In genomic region chr19:13838071-13838942, GRCh38 we compare ENCODE assay signal across 8 cellular contexts. TPM values are rescaled to one million over a fixed set of nuclear protein-coding genes. Genes with fewer than 3 reads are reported as not detected.
DNase-seq lines count a peak whose midpoint lies in the region; ATAC-seq and TF ChIP-seq lines count a peak whose summit lies in the region.

No MANE protein-coding gene starts in this region.

- H3K4me1 Mint-ChIP-seq in activated CD8-positive, alpha-beta T cell treated with anti-CD3 and anti-CD28 coated beads for 36 hours (ENCODE audit: low read depth) = peaks cover 37% of the 10 kb centered on the region

- H2AFZ ChIP-seq in HCT116 (ENCODE audit: low read depth, low read length, poor library complexity, severe bottlenecking) = no peak overlapping the region
- no peak overlapping the region for H2AFZ ChIP-seq in smooth muscle cell (ENCODE audit: low read depth)

- intact Hi-C loops in HCT116 (cut with micrococcal nuclease) = no loop called here
- intact Hi-C loops in activated CD8-positive, alpha-beta T cell treated with anti-CD3 and anti-CD28 coated beads for 36 hours (cut with micrococcal nuclease) = loop anchor here (5.0 kb wide), 1 partner anchor 41 kb away; the partner anchor contains the start of gene ZSWIM4

- ATAC-seq in HCT116 = no peak
- ATAC-seq in activated CD8-positive, alpha-beta T cell treated with anti-CD3 and anti-CD28 coated beads for 36 hours = no peak
- ATAC-seq in HG02981 (IDR thresholded peaks at IDR 0.05; ENCODE audit: unreplicated experiment) = no peak
- ATAC-seq in HG02588 (IDR thresholded peaks at IDR 0.05; ENCODE audit: unreplicated experiment) = no peak

- DNase-seq in HCT116 (ENCODE audit: low read depth, low spot score) (no peak), foreskin fibroblast (peak in 1 of 2 donors; percentile 8), smooth muscle cell (lab: John Stamatoyannopoulos, UW; ENCODE audit: unreplicated experiment) (no peak), NCI-H1417 treated with DMSO at 0.1 percent for 48 hours (lab: John Stamatoyannopoulos, UW) (no peak), DMS153 treated with DMSO at 0.1 percent for 48 hours (lab: John Stamatoyannopoulos, UW; ENCODE audit: unreplicated experiment) (no peak)
- no peak for DNase-seq in activated CD8-positive, alpha-beta T cell treated with anti-CD3 and anti-CD28 coated beads for 36 hours

- RAD21 ChIA-PET in HCT116 (lab: Charles Lee; ENCODE audit: low non-redundant PET in 1 of 2, low total read pairs in 2 of 2, uncharacterized antibody in 2 of 2, unreplicated experiment in 2 of 2) = no interaction called here

- peaks cover 65% of the 10 kb centered on the region for H3K36me3 Mint-ChIP-seq in activated CD8-positive, alpha-beta T cell treated with anti-CD3 and anti-CD28 coated beads for 36 hours (ENCODE audit: low read depth)

- H3K79me2 ChIP-seq in HCT116 (ENCODE audit: insufficient read depth, low read length) (peaks cover 78% of the 10 kb centered on the region), smooth muscle cell (ENCODE audit: low read depth) (peaks cover 76% of the 10 kb centered on the region)

- H3F3A ChIP-seq in smooth muscle cell (ENCODE audit: low read depth) = peaks cover 56% of the 10 kb centered on the region

- no peaks in the 10 kb centered on the region for H3K9me3 ChIP-seq in HCT116 (ENCODE audit: control insufficient read depth in 1 of 2, insufficient read depth in 1 of 2, low read depth in 1 of 2, low read length in 2 of 2)
- H3K9me3 ChIP-seq in smooth muscle cell (replicated peaks; ENCODE audit: low read depth) = no peaks in the 10 kb centered on the region

- TF ChIP-seq CTCF in HCT116 (IDR thresholded peaks at IDR 0.05 in 2 of 3, conservative IDR thresholded peaks at IDR 0.05 in 1 of 3; ENCODE audit: borderline replicate concordance in 1 of 3, insufficient read depth in 1 of 3, low read depth in 2 of 3, low read length in 2 of 3) (no peak), foreskin fibroblast (IDR thresholded peaks at IDR 0.05; ENCODE audit: low read depth, low read length) (no peak), smooth muscle cell (IDR thresholded peaks at IDR 0.05; ENCODE audit: borderline replicate concordance, insufficient read depth, poor library complexity, severe bottlenecking) (no peak)
- TF ChIP-seq CTCF in activated CD8-positive, alpha-beta T cell treated with anti-CD3 and anti-CD28 coated beads for 36 hours (IDR thresholded peaks at IDR 0.05) = no peak

- H3K9ac ChIP-seq in HCT116 (ENCODE audit: low read length) = peak overlapping the region; percentile 97
- peak overlapping the region; percentile 99 for H3K9ac ChIP-seq in smooth muscle cell (ENCODE audit: low read depth)

- peak overlapping the region; percentile 99 for H3K27ac Mint-ChIP-seq in activated CD8-positive, alpha-beta T cell treated with anti-CD3 and anti-CD28 coated beads for 36 hours

- no peaks in the 10 kb centered on the region for H3K9me3 Mint-ChIP-seq in activated CD8-positive, alpha-beta T cell treated with anti-CD3 and anti-CD28 coated beads for 36 hours

- peak overlapping the region; percentile 91 for H3K4me2 ChIP-seq in HCT116 (ENCODE audit: low read length)
- H3K4me2 ChIP-seq in smooth muscle cell = peak overlapping the region; percentile 87

- BruUV-seq in HCT116 (replicated peaks; lab: Mats Ljungman, UMichigan) = no TSS peak

- no peaks in the 10 kb centered on the region for H3K9me2 ChIP-seq in HCT116 (ENCODE audit: insufficient read depth)

- H4K20me1 ChIP-seq in HCT116 (ENCODE audit: insufficient read depth) (peaks cover 12% of the 10 kb centered on the region), smooth muscle cell (ENCODE audit: low read depth) (peaks cover 93% of the 10 kb centered on the region)

- 68% methylated on average over 13 of the region's 13 CpGs for WGBS in smooth muscle cell (ENCODE audit: low lambda C conversion rate)

- no peak for TF ChIP-seq RAD21 in HCT116 (IDR thresholded peaks at IDR 0.05; ENCODE audit: low read depth)

- peak overlapping the region; percentile 97 for H3K4me3 Mint-ChIP-seq in activated CD8-positive, alpha-beta T cell treated with anti-CD3 and anti-CD28 coated beads for 36 hours

- CTCF ChIA-PET in HCT116 (lab: Charles Lee) = no interaction called here
- CTCF ChIA-PET in activated CD8-positive, alpha-beta T cell treated with anti-CD3 and anti-CD28 coated beads for 36 hours (lab: Charles Lee) = interaction anchor here (1.2 to 2.5 kb wide), 2 partner anchors 8 to 24 kb away, joined by 3 to 15 read pairs; no protein-coding TSS in a partner anchor

- H3K36me3 ChIP-seq in HCT116 (ENCODE audit: control insufficient read depth in 1 of 2, insufficient read depth in 2 of 2, low read length in 2 of 2) (peaks cover 3 to 41% of the 10 kb centered on the region in 2 experiments; a peak in 2 of 4 replicates), smooth muscle cell (ENCODE audit: low read depth) (no peaks in the 10 kb centered on the region)

- TF ChIP-seq POLR2A in HCT116 (IDR thresholded peaks at IDR 0.05; ENCODE audit: borderline replicate concordance, extremely low read depth, insufficient read depth, insufficient read length) = no peak

- H3K27ac ChIP-seq in HCT116 (ENCODE audit: low read depth, low read length) (peak overlapping the region; percentile 96), smooth muscle cell (ENCODE audit: low read depth) (peak overlapping the region; percentile 100)

- H3K27me3 Mint-ChIP-seq in activated CD8-positive, alpha-beta T cell treated with anti-CD3 and anti-CD28 coated beads for 36 hours = no peaks in the 10 kb centered on the region

- H3K4me3 ChIP-seq in HCT116 (replicated peaks in 1 of 2; ENCODE audit: low read depth in 1 of 2, low read length in 2 of 2) (peak overlapping the region in 1 of 2 experiments; percentile 84; a peak in 2 of 4 replicates), foreskin fibroblast (ENCODE audit: low read depth in 1 of 2, low read length in 2 of 2) (peak overlapping the region; percentile 83 to 93), smooth muscle cell (peak overlapping the region; percentile 94)

- no peaks in the 10 kb centered on the region for H3K27me3 ChIP-seq in HCT116 (ENCODE audit: insufficient read depth, low read length)
- H3K27me3 ChIP-seq in smooth muscle cell (ENCODE audit: low read depth) = no peaks in the 10 kb centered on the region

- H3K4me1 ChIP-seq in HCT116 (ENCODE audit: control insufficient read depth in 1 of 2, insufficient read depth in 2 of 2, low read length in 2 of 2) (peaks cover 51 to 87% of the 10 kb centered on the region in 2 experiments), smooth muscle cell (ENCODE audit: low read depth) (peaks cover 11% of the 10 kb centered on the region)

- POLR2A ChIA-PET in HCT116 (lab: Charles Lee) = interaction anchor here (3.2 to 4.6 kb wide), 2 partner anchors 8 to 13 kb away, joined by 16 to 64 read pairs; no protein-coding TSS in a partner anchor
- POLR2A ChIA-PET in activated CD8-positive, alpha-beta T cell treated with anti-CD3 and anti-CD28 coated beads for 36 hours (lab: Charles Lee) = interaction anchor here (1.0 to 5.8 kb wide), 7 partner anchors 11 to 720 kb away, joined by 3 to 78 read pairs (median 6); partner anchors contain the start of genes C19orf53 and NACC1

TF ChIP-seq in HCT116, 20 proteins besides CTCF, POLR2A, EP300 and RAD21 (continues in another document):
- TF ChIP-seq POLR2AphosphoS5 (IDR thresholded peaks at IDR 0.05; ENCODE audit: low read depth, low read length) = no peak; the same call in 1 of the 2 replicates
- no peak for TF ChIP-seq EZH2phosphoT487 (IDR thresholded peaks at IDR 0.05; ENCODE audit: borderline replicate concordance)
- TF ChIP-seq EGR1 (IDR thresholded peaks at IDR 0.05; ENCODE audit: low read depth) = no peak
- TF ChIP-seq YY1 (IDR thresholded peaks at IDR 0.05; ENCODE audit: extremely low read depth, insufficient replicate concordance, low read depth, low read length) = no peak
- TF ChIP-seq MAX (IDR thresholded peaks at IDR 0.05) = no peak
- no peak for TF ChIP-seq ELF1 (IDR thresholded peaks at IDR 0.05; ENCODE audit: borderline replicate concordance, low read depth)
- TF ChIP-seq, protein P1, sequence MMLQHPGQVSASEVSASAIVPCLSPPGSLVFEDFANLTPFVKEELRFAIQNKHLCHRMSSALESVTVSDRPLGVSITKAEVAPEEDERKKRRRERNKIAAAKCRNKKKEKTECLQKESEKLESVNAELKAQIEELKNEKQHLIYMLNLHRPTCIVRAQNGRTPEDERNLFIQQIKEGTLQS (IDR thresholded peaks at IDR 0.05) = no peak
- TF ChIP-seq SP1 (IDR thresholded peaks at IDR 0.05; ENCODE audit: low read depth) = no peak

RNA-seq across cellular contexts. Expression of gene NANOS3, which starts 38.6 kb away (rescaled TPM):
- total RNA-seq in HCT116 (2021; ENCODE audit: unreplicated experiment) = not detected
- polyA plus RNA-seq in HCT116 (2012) = 0.17 and 0.30 TPM in 2 replicates
- 1 to 10 TPM in 1 of 2 experiments, under 1 TPM in 1; 0.56 to 1.3 TPM for total RNA-seq in activated CD8-positive, alpha-beta T cell treated with anti-CD3 and anti-CD28 coated beads for 36 hours
- not detected in 2 replicates for total RNA-seq in smooth muscle cell
- polyA plus RNA-seq in smooth muscle cell = 2.7 and 2.8 TPM in 2 replicates

RNA-seq across cellular contexts. Expression of gene ZSWIM4, which starts 43.1 kb away (rescaled TPM):
- total RNA-seq in HCT116 (2021; ENCODE audit: unreplicated experiment) (9.8 TPM), smooth muscle cell (3.0 and 4.7 TPM in 2 replicates)
- polyA plus RNA-seq in HCT116 (2012) = 5.4 and 6.1 TPM in 2 replicates
- total RNA-seq in activated CD8-positive, alpha-beta T cell treated with anti-CD3 and anti-CD28 coated beads for 36 hours = 1 to 10 TPM; 6.6 to 6.8 TPM
- 5.8 and 8.2 TPM in 2 replicates for polyA plus RNA-seq in smooth muscle cell
